In the genomic region with DNA sequence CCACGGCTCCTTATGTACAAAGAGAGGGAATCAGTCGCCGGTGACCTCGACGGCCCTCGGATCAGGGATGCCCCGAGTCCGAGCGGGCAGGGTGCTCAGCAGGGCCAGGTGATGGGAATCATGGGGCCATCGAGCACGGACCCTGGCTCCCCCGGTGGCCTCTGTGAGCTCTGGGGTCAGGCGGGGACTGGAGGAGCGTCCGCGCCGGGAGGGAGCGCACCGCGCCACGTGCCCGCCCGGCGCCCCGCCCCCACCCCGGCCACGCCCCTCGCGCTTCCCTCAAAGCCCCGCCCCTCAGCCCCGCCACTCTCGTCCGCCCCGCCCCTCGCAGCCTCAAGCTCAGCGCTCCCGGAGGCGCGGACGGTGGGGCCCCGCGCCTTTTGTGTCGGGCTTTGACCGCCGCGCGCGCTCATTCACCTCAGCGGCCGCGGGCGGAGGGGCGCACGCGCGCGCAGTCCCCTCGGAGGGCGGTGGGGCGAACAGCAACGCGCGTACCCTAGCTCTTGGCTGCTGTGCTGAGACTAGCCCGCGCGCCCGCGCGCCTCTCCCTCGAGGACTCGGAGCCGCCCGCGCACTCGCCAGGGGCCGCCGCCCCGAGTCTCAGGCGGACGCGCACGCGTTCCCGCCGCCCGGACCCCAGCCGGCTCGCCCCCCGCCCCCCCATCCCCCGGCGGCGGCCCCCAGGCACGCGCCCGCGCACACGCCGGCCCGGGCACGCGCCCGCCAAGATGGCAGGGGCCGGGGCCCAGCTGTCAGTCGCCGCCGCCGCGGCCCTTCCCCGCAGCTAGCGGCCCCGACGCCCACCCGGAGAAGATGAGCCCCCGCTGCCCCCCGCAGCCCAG, we compare ENCODE assay signal across 8 cellular contexts.
DNase-seq lines count a peak whose midpoint lies in the region; ATAC-seq and TF ChIP-seq lines count a peak whose summit lies in the region.

No MANE protein-coding gene starts in this region.

- POLR2A ChIA-PET in AG04449 (lab: Yijun Ruan, JAX), result interaction anchor here (0.8 to 1.2 kb wide), 3 partner anchors 60 to 138 kb away, joined by 3 to 4 read pairs (median 4); no protein-coding TSS in a partner anchor

- ATAC-seq in GM19035 (IDR thresholded peaks at IDR 0.05; ENCODE audit: unreplicated experiment) (peak; percentile 74), mucosa of descending colon (peak; percentile 89)

- no peak overlapping the region for H3K27ac ChIP-seq in epithelial cell of prostate

- no peak for TF ChIP-seq CTCF in AG04449 (IDR thresholded peaks at IDR 0.05; ENCODE audit: insufficient read depth, low read length, missing control alignments)
- no peak for TF ChIP-seq CTCF in mucosa of descending colon (IDR thresholded peaks at IDR 0.05)

- no peaks in the 10 kb centered on the region for H3K4me1 ChIP-seq in mucosa of descending colon (ENCODE audit: low read depth)

- H3K4me3 ChIP-seq in AG04449 (ENCODE audit: low read depth, low read length) (peak overlapping the region; percentile 79), mucosa of descending colon (peak overlapping the region; percentile 30)

- CTCF ChIA-PET in AG04449 (lab: Yijun Ruan, JAX), result interaction anchor here (1.2 to 2.2 kb wide), 5 partner anchors 10 to 222 kb away, joined by 4 to 10 read pairs (median 6); no protein-coding TSS in a partner anchor

- peaks cover 10% of the 10 kb centered on the region for H3K9me3 ChIP-seq in mucosa of descending colon

- no peak for DNase-seq in AG04449 (ENCODE audit: low read depth, low spot score)
- peak; percentile 89 for DNase-seq in HK-2 (ENCODE audit: unreplicated experiment)
- peak; percentile 61 to 70 for DNase-seq in NOMO-1 (lab: John Stamatoyannopoulos, UW; ENCODE audit: unreplicated experiment in 2 of 2)
- peak; percentile 81 for DNase-seq in activated T-cell treated with anti-CD3 and anti-CD28 coated beads for 24 hours (ENCODE audit: low read depth)
- peak; percentile 22 for DNase-seq in epithelial cell of prostate (ENCODE audit: low read depth, low spot score)
- DNase-seq in mucosa of descending colon, result peak; percentile 70 to 74 (median 72)
- peak; percentile 58 to 74 for DNase-seq in stimulated activated CD8-positive, alpha-beta memory T cell treated with anti-CD3 and anti-CD28 coated beads, Interleukin-2, amount 100 ng/mL, for 1 hour (ENCODE audit: low read depth in 2 of 2)

- intact Hi-C loops in mucosa of descending colon (cut with DNase I, micrococcal nuclease), result no loop called here

- H3K36me3 ChIP-seq in mucosa of descending colon (ENCODE audit: low read depth), result no peaks in the 10 kb centered on the region
